In the genomic region with DNA sequence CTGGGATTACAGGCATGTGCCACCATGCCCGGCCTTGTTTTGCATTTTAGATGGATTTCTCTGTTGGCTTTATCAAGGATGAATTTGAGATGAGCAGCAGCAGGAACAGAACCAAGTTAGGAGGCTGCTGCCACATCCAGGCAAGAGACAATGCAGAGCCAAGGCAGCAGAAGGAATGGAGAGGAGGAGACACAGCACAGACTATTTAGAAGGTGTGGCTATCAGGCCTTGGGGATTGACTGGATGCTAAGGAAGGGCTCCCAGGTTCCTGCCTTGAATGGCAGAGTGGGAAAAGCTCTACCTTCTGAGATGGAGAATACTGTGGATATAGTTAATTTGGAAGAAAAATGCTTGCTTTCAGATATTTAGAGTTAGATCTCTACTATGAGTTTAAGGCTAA, we compare ENCODE assay signal across 16 cellular contexts.
A peak's percentile ranks its signal among the peaks of the same experiment; 100 is the strongest.
DNase-seq lines count a peak whose midpoint lies in the region; ATAC-seq lines count a peak whose summit lies in the region.
"Had no signal": no experiment of that assay in that cellular context is flagged by ENCODE, and none has a peak within 500 bp of the region (broad histone marks: within the 10 kb centered on the region; RNA-seq: fewer than 3 reads in every experiment).

No MANE protein-coding gene starts in this region.

- no peak overlapping the region for H3K4ac ChIP-seq in trophoblast cell (ENCODE audit: low read depth, low read length)

- H3K14ac ChIP-seq in trophoblast cell (ENCODE audit: low read length), result no peak overlapping the region

- H3K4me1 ChIP-seq in BLaER1 treated with 17β-estradiol and CSF1 and Interleukin-3, amounts not matched to agents 10 nM and 100 nM, result peaks cover 13 to 64% (median 51%) of the 10 kb centered on the region in 10 experiments; a peak in 18 of 20 replicates
- no peaks in the 10 kb centered on the region for H3K4me1 ChIP-seq in trophoblast cell (ENCODE audit: control insufficient read depth in 1 of 2, insufficient read depth in 2 of 2, low read length in 2 of 2)
- H3K4me1 ChIP-seq: BE2C had no signal

- H3K79me1 ChIP-seq in trophoblast cell (ENCODE audit: low read length), result no peaks in the 10 kb centered on the region

- H3K23ac ChIP-seq in trophoblast cell (ENCODE audit: low read length), result no peak overlapping the region

- H3K36me3 ChIP-seq in BLaER1 treated with 17β-estradiol and CSF1 and Interleukin-3, amounts not matched to agents 10 nM and 100 nM, result no peaks in the 10 kb centered on the region
- no peaks in the 10 kb centered on the region for H3K36me3 ChIP-seq in trophoblast cell (ENCODE audit: control insufficient read depth in 1 of 2, insufficient read depth in 2 of 2, low read length in 2 of 2)
- H3K36me3 ChIP-seq: BE2C had no signal

- H3K9ac ChIP-seq in BLaER1 treated with 17β-estradiol and CSF1 and Interleukin-3, amounts not matched to agents 10 nM and 100 nM, result no peak overlapping the region
- H3K9ac ChIP-seq in trophoblast cell (ENCODE audit: low read length), result peak overlapping the region; percentile 52

- H2BK5ac ChIP-seq in trophoblast cell (ENCODE audit: low read depth, low read length, poor library complexity), result no peak overlapping the region

- peak overlapping the region in 7 of 11 experiments; percentile 3 to 79 (median 60); a peak in 10 of 22 replicates for H3K4me2 ChIP-seq in BLaER1 treated with 17β-estradiol and CSF1 and Interleukin-3, amounts not matched to agents 10 nM and 100 nM
- no peak overlapping the region for H3K4me2 ChIP-seq in trophoblast cell (ENCODE audit: low read length)

- no peak overlapping the region for H4K12ac ChIP-seq in trophoblast cell (ENCODE audit: low read depth, low read length)

- H3K4me3 ChIP-seq in BLaER1 treated with 17β-estradiol and CSF1 and Interleukin-3, amounts not matched to agents 10 nM and 100 nM, result no peak overlapping the region
- H3K4me3 ChIP-seq in trophoblast cell (ENCODE audit: low read depth, low read length), result no peak overlapping the region

- H3K27me3 ChIP-seq in BLaER1 treated with 17β-estradiol and CSF1 and Interleukin-3, amounts not matched to agents 10 nM and 100 nM, result no peaks in the 10 kb centered on the region
- no peaks in the 10 kb centered on the region for H3K27me3 ChIP-seq in trophoblast cell (ENCODE audit: insufficient read depth, low read length)
- H3K27me3 ChIP-seq: BE2C had no signal

- no peak overlapping the region for H2BK120ac ChIP-seq in trophoblast cell (ENCODE audit: insufficient read depth, low read length, poor library complexity)

- no peaks in the 10 kb centered on the region for H4K20me1 ChIP-seq in BLaER1 treated with 17β-estradiol and CSF1 and Interleukin-3, amounts not matched to agents 10 nM and 100 nM

- H2AK5ac ChIP-seq in trophoblast cell (ENCODE audit: low read length), result no peak overlapping the region

- no CpG with 5 or more reads among the region's 1 CpG for WGBS in trophoblast cell (ENCODE audit: extremely low coverage, insufficient coverage, insufficient read length)

- H3K27ac ChIP-seq in BLaER1 treated with 17β-estradiol and CSF1 and Interleukin-3, amounts not matched to agents 10 nM and 100 nM, result no peak overlapping the region; a peak in 1 of 22 replicates
- no peak overlapping the region for H3K27ac ChIP-seq in trophoblast cell (ENCODE audit: low read depth, low read length)

- H4K91ac ChIP-seq in trophoblast cell (ENCODE audit: low read depth, low read length), result no peak overlapping the region

- no peak overlapping the region for H3K18ac ChIP-seq in trophoblast cell (ENCODE audit: low read length)

- H4K8ac ChIP-seq in trophoblast cell (ENCODE audit: low read depth, low read length), result no peak overlapping the region

- H2AFZ ChIP-seq in trophoblast cell (ENCODE audit: insufficient read depth, low read length, poor library complexity), result no peak overlapping the region

- peaks cover 5 to 44% (median 18%) of the 10 kb centered on the region in 11 experiments; a peak in 21 of 22 replicates for H3K9me3 ChIP-seq in BLaER1 treated with 17β-estradiol and CSF1 and Interleukin-3, amounts not matched to agents 10 nM and 100 nM (replicated peaks in 1 of 11)
- H3K9me3 ChIP-seq in trophoblast cell (ENCODE audit: insufficient read depth, low read depth, low read length), result no peaks in the 10 kb centered on the region
- H3K9me3 ChIP-seq: BE2C, Caco-2 had no signal

- H3K79me2 ChIP-seq in trophoblast cell (ENCODE audit: control insufficient read depth, insufficient read depth, low read length, poor library complexity), result no peaks in the 10 kb centered on the region

- no peak overlapping the region for H2BK12ac ChIP-seq in trophoblast cell (ENCODE audit: low read length)

- DNase-seq in NCI-H69 (lab: John Stamatoyannopoulos, UW) (peak; percentile 15), trophoblast cell (no peak), CD1c-positive myeloid dendritic cell (ENCODE audit: extremely low spot score) (no peak)
- DNase-seq: 8988T; ACHN; BE2C; C1 segment of cervical spinal cord; Caco-2; Calu3; CD4-positive, alpha-beta T cell; CD8-positive, alpha-beta T cell; DMS79 treated with DMSO at 0.1 percent for 48 hours; GF-D8 had no signal

- ATAC-seq in GM21737 (IDR thresholded peaks at IDR 0.05; ENCODE audit: unreplicated experiment) (no peak), HG02571 (IDR thresholded peaks at IDR 0.05; ENCODE audit: unreplicated experiment) (no peak)
- ATAC-seq: CD8-positive, alpha-beta T cell had no signal
